19 cellular contexts compared by ENCODE assay signal in genomic region chr1:109722920-109723319, GRCh38.
"Had no signal": no experiment of that assay in that cellular context is flagged by ENCODE, and none has a peak within 500 bp of the region (broad histone marks: within the 10 kb centered on the region; RNA-seq: fewer than 3 reads in every experiment).

No MANE protein-coding gene starts in this region.

- H3K9me3 ChIP-seq: breast epithelium had no signal

- H3K36me3 ChIP-seq: breast epithelium had no signal

- H3K27ac ChIP-seq: breast epithelium had no signal

- DNase-seq: activated CD4-positive, alpha-beta T cell treated with anti-CD3 and anti-CD28 coated beads for 4 hours; activated CD8-positive, alpha-beta memory T cell treated with anti-CD3 and anti-CD28 coated beads, Interleukin-2, amount 50 U/mL, for 48 hours; activated CD8-positive, alpha-beta T cell treated with anti-CD3 and anti-CD28 coated beads for 36 hours; activated naive CD4-positive, alpha-beta T cell treated with anti-CD3 and anti-CD28 coated beads, Interleukin-2, amount 50 U/mL, for 16 hours; activated naive CD8-positive, alpha-beta T cell treated with anti-CD3 and anti-CD28 coated beads, Interleukin-2, amount 10 ng/mL, durations not matched to agents 7 days and 5 days; activated T-cell treated with anti-CD3 and anti-CD28 coated beads, Interleukin-2, amount 50 U/mL, for 1 hour; aorta; caudate nucleus; Kasumi-1; NCI-H1092; NCI-H1417; NCI-H1930; NCI-H2171 treated with DMSO at 0.1 percent for 48 hours; NCI-H69; NK-92 treated with Interleukin-12 subunit alpha and Interleukin-12 subunit beta, amount 100 ng/mL, for 24 hours; PC-3; SHP77 had no signal

- H3K4me3 ChIP-seq: breast epithelium had no signal

- ATAC-seq: activated CD4-positive, CD25-positive, alpha-beta regulatory T cell treated with anti-CD3 and anti-CD28 coated beads, Interleukin-2, amount 50 U/mL, for 24 hours; activated CD8-positive, alpha-beta T cell treated with anti-CD3 and anti-CD28 coated beads for 36 hours; PC-3 had no signal

- H3K27me3 ChIP-seq: breast epithelium had no signal

- H3K4me1 ChIP-seq: breast epithelium had no signal
